In the genomic region with DNA sequence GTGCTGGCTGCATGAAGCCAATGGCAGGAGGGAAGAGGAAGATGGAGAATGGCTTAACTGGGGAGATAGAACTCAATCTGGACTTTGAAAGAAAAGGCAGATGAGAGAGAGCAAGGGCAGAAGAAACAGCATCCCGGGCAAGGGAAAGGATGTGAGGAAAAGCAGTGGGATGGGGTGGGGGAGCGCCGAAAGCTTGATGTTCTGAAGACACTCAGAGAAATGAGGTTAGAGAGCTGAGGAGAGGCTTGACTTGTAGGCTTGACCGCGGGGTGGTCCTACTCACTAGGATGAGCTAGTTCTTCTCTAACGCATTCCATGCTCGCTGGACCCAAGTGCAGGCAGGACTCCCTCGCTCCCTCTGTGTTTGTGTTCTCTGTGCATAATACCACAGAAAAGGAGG, we compare ENCODE assay signal across 29 cellular contexts. TPM values are rescaled to one million over a fixed set of nuclear protein-coding genes. Genes with fewer than 3 reads are reported as not detected.
"Had no signal": no experiment of that assay in that cellular context is flagged by ENCODE, and none has a peak within 500 bp of the region (broad histone marks: within the 10 kb centered on the region; RNA-seq: fewer than 3 reads in every experiment).

No MANE protein-coding gene starts in this region.

- H3K4me1 Mint-ChIP-seq: naive thymus-derived CD4-positive, alpha-beta T cell; natural killer cell; stimulated activated effector memory CD8-positive, alpha-beta T cell treated with anti-CD3 and anti-CD28 coated beads, Interleukin-12 subunit alpha, Interleukin-12 subunit beta, amount 100 ng/mL, for 72 hours; stimulated activated naive B cell treated with anti-CD40 and anti-IgM and Interleukin-4, amounts not matched to agents 10 μg/mL and 1 μg/mL and 100 μg/mL, for 72 hours; stimulated activated naive CD8-positive, alpha-beta T cell treated with anti-CD3 and anti-CD28 coated beads, Interleukin-15, amount 100 ng/mL, for 72 hours had no signal

- H3K4me1 ChIP-seq: pancreas, right lobe of liver, sigmoid colon, suprapubic skin, testis, tibial artery, transverse colon, upper lobe of right lung, uterus had no signal

- DNase-seq: naive thymus-derived CD4-positive, alpha-beta T cell; natural killer cell; occipital lobe; pancreas; posterior cingulate gyrus; psoas muscle; right cardiac atrium; right lobe of liver; sigmoid colon; small intestine; stimulated activated CD4-positive, alpha-beta T cell treated with anti-CD3 and anti-CD28 coated beads, Interleukin-15, amount 100 ng/mL, for 24 hours; stimulated activated CD4-positive, alpha-beta T cell treated with anti-CD3 and anti-CD28 coated beads, Interleukin-2, amount 100 ng/mL, for 24 hours; stimulated activated CD4-positive, alpha-beta T cell treated with anti-CD3 and anti-CD28 coated beads, Interleukin-2, amount 100 ng/mL, for 48 hours; stimulated activated CD4-positive, alpha-beta T cell treated with anti-CD3 and anti-CD28 coated beads, Interleukin-4, amount 100 ng/mL, for 24 hours; stimulated activated naive B cell treated with anti-CD40 and anti-IgM and Interleukin-4, amounts not matched to agents 10 μg/mL and 1 μg/mL and 100 μg/mL, for 72 hours; stimulated activated naive CD8-positive, alpha-beta T cell treated with anti-CD3 and anti-CD28 coated beads, Interleukin-15, amount 100 ng/mL, for 72 hours; stimulated activated naive CD8-positive, alpha-beta T cell treated with anti-CD3 and anti-CD28 coated beads, Interleukin-15, Interleukin-2, amounts not matched to agents 100 U/mL and 50 U/mL, for 24 hours; substantia nigra; testis; tibial artery; transverse colon; upper lobe of right lung; uterus had no signal

- H3K36me3 ChIP-seq: neural progenitor cell, pancreas, right lobe of liver, suprapubic skin, tibial artery, transverse colon, upper lobe of right lung, uterus had no signal

- H3K4me3 Mint-ChIP-seq: naive thymus-derived CD4-positive, alpha-beta T cell; natural killer cell; neural progenitor cell; stimulated activated effector memory CD8-positive, alpha-beta T cell treated with anti-CD3 and anti-CD28 coated beads, Interleukin-12 subunit alpha, Interleukin-12 subunit beta, amount 100 ng/mL, for 72 hours; stimulated activated naive B cell treated with anti-CD40 and anti-IgM and Interleukin-4, amounts not matched to agents 10 μg/mL and 1 μg/mL and 100 μg/mL, for 72 hours; stimulated activated naive CD8-positive, alpha-beta T cell treated with anti-CD3 and anti-CD28 coated beads, Interleukin-15, amount 100 ng/mL, for 72 hours; type B pancreatic cell had no signal

- ATAC-seq: naive thymus-derived CD4-positive, alpha-beta T cell; natural killer cell; pancreas; psoas muscle; right cardiac atrium; right lobe of liver; stimulated activated naive B cell treated with anti-CD40 and anti-IgM and Interleukin-4, amounts not matched to agents 10 μg/mL and 1 μg/mL and 100 μg/mL, for 72 hours; stimulated activated naive CD8-positive, alpha-beta T cell treated with anti-CD3 and anti-CD28 coated beads, Interleukin-15, amount 100 ng/mL, for 72 hours; stimulated activated naive CD8-positive, alpha-beta T cell treated with anti-CD3 and anti-CD28 coated beads, Interleukin-15, Interleukin-2, amounts not matched to agents 100 U/mL and 50 U/mL, for 24 hours; upper lobe of right lung had no signal

- H3K27ac ChIP-seq: neural progenitor cell, pancreas, psoas muscle, right lobe of liver, sigmoid colon, suprapubic skin, testis, tibial artery, transverse colon, upper lobe of right lung, uterus had no signal

- H3K4me3 ChIP-seq: neural progenitor cell, pancreas, psoas muscle, right lobe of liver, sigmoid colon, suprapubic skin, testis, tibial artery, transverse colon, upper lobe of right lung, uterus had no signal

- H3K27ac Mint-ChIP-seq: naive thymus-derived CD4-positive, alpha-beta T cell; natural killer cell; neural progenitor cell; progenitor cell of endocrine pancreas; stimulated activated effector memory CD8-positive, alpha-beta T cell treated with anti-CD3 and anti-CD28 coated beads, Interleukin-12 subunit alpha, Interleukin-12 subunit beta, amount 100 ng/mL, for 72 hours; stimulated activated naive B cell treated with anti-CD40 and anti-IgM and Interleukin-4, amounts not matched to agents 10 μg/mL and 1 μg/mL and 100 μg/mL, for 72 hours; stimulated activated naive CD8-positive, alpha-beta T cell treated with anti-CD3 and anti-CD28 coated beads, Interleukin-15, amount 100 ng/mL, for 72 hours; type B pancreatic cell had no signal

- H3K9me3 Mint-ChIP-seq: natural killer cell; nephron; neural progenitor cell; stimulated activated effector memory CD8-positive, alpha-beta T cell treated with anti-CD3 and anti-CD28 coated beads, Interleukin-12 subunit alpha, Interleukin-12 subunit beta, amount 100 ng/mL, for 72 hours; stimulated activated naive B cell treated with anti-CD40 and anti-IgM and Interleukin-4, amounts not matched to agents 10 μg/mL and 1 μg/mL and 100 μg/mL, for 72 hours; type B pancreatic cell had no signal

- H3K27me3 ChIP-seq: neural progenitor cell, pancreas, right lobe of liver, sigmoid colon, testis, tibial artery, uterus had no signal

- H3K27me3 Mint-ChIP-seq: progenitor cell of endocrine pancreas had no signal

- H3K36me3 Mint-ChIP-seq: naive thymus-derived CD4-positive, alpha-beta T cell; natural killer cell; stimulated activated effector memory CD8-positive, alpha-beta T cell treated with anti-CD3 and anti-CD28 coated beads, Interleukin-12 subunit alpha, Interleukin-12 subunit beta, amount 100 ng/mL, for 72 hours; stimulated activated naive B cell treated with anti-CD40 and anti-IgM and Interleukin-4, amounts not matched to agents 10 μg/mL and 1 μg/mL and 100 μg/mL, for 72 hours; type B pancreatic cell had no signal

- H3K9me3 ChIP-seq: pancreas, psoas muscle, right lobe of liver, sigmoid colon, suprapubic skin, testis, tibial artery, transverse colon, upper lobe of right lung, uterus had no signal

RNA-seq across cellular contexts. Expression of a gene that starts 8.5 kb away (rescaled TPM):
- total RNA-seq: naive thymus-derived CD4-positive, alpha-beta T cell; natural killer cell had no signal
